In the genomic region with DNA sequence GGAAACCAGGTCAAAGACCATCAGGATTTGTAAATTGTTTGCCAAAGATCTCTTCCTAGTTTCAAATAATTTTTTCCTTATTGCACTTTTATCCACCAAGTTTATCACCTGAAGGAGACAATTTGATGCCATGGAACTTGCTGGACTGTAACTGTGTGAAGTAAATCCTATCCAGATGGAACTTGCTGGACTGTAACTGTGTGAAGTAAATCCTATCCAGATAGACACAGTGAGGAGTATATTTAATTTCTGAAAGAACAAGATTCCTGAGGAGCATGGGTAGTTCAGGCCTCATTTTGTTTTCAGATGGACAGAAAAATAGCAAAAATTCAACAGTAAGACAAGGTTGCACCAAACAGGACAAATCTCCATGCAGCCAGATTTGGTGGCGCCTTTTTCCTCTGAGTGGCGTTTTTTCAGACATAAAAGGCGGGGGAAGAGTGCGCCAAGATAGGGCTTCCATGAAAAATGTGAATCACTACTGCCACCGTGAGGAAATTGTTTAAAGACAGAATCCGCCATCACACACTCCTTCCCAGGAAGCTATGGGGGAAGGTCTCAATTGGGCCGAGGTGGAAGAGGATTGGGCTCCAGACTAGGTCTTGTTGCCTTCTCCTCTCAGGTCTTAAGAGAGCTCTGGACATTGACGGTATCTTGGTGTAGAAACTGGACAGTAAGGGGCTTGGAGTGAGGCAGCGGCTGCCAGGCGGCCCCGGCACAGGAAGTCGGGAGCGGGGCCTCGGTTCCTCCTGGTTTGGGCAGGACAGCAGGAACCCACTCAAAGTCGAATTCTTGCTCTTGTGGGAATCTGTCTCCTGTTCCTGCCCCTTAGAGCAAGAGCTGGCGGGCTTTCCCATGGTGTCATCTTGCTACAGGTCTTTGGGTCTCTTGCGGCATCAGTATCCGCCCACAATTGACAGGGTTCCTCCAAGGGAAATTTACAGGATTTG, we compare ENCODE assay signal across 1 cellular context.
A peak's percentile ranks its signal among the peaks of the same experiment; 100 is the strongest.
TF ChIP-seq lines count a peak whose summit lies in the region.

No MANE protein-coding gene starts in this region.

TF ChIP-seq in HEK293, 187 proteins besides CTCF, POLR2A, EP300 and RAD21 (continued from another document and continues in another):
- TF ChIP-seq ZNF18 (tag by site-specific recombination; IDR thresholded peaks at IDR 0.05) (0 out of 2 replicates have a peak, but pooled peaks have one; percentile 16), HOXA7 (CRISPR knock-in tag; IDR thresholded peaks at IDR 0.05; ENCODE audit: borderline replicate concordance) (no peak), SETDB1 (IDR thresholded peaks at IDR 0.05; ENCODE audit: insufficient read length, low read length) (no peak), ZNF791 (tag by site-specific recombination; IDR thresholded peaks at IDR 0.05) (no peak), ZFP41 (tag by site-specific recombination; IDR thresholded peaks at IDR 0.05; ENCODE audit: borderline replicate concordance) (no peak), PRDM6 (tag by site-specific recombination; IDR thresholded peaks at IDR 0.05) (peak; percentile 39; the same call in 1 of the 2 replicates), ZNF654 (tag by site-specific recombination; IDR thresholded peaks at IDR 0.05; ENCODE audit: low read depth) (peak; percentile 99), ZNF670 (tag by site-specific recombination; IDR thresholded peaks at IDR 0.05; ENCODE audit: low read depth) (no peak), ZSCAN5A (tag by site-specific recombination; IDR thresholded peaks at IDR 0.05) (no peak), YY1 (tag by site-specific recombination; IDR thresholded peaks at IDR 0.05) (peak; percentile 81), KLF9 (tag by site-specific recombination; IDR thresholded peaks at IDR 0.05; ENCODE audit: low read depth) (no peak), ZBTB17 (tag by site-specific recombination; IDR thresholded peaks at IDR 0.05) (no peak), ZNF600 (tag by site-specific recombination; IDR thresholded peaks at IDR 0.05) (no peak), ZNF747 (tag by site-specific recombination; IDR thresholded peaks at IDR 0.05) (no peak), ZNF394 (tag by site-specific recombination; IDR thresholded peaks at IDR 0.05; ENCODE audit: borderline replicate concordance) (no peak), SALL2 (tag by site-specific recombination; IDR thresholded peaks at IDR 0.05; ENCODE audit: borderline replicate concordance) (no peak), ZNF302 (tag by site-specific recombination; IDR thresholded peaks at IDR 0.05; ENCODE audit: low read depth) (no peak), ZNF155 (tag by site-specific recombination; IDR thresholded peaks at IDR 0.05) (no peak), ZNF544 (tag by site-specific recombination; IDR thresholded peaks at IDR 0.05) (no peak), ZBTB1 (tag by site-specific recombination; IDR thresholded peaks at IDR 0.05) (no peak), RBAK (tag by site-specific recombination; IDR thresholded peaks at IDR 0.05) (no peak), ZNF514 (tag by site-specific recombination; IDR thresholded peaks at IDR 0.05) (no peak), HIC1 (tag by site-specific recombination; IDR thresholded peaks at IDR 0.05) (no peak), PRDM10 (tag by site-specific recombination; IDR thresholded peaks at IDR 0.05) (0 out of 2 replicates have a peak, but pooled peaks have one; percentile 14), ZFHX2 (tag by site-specific recombination; conservative IDR thresholded peaks at IDR 0.05) (no peak), SP3 (tag by site-specific recombination; IDR thresholded peaks at IDR 0.05) (no peak), REPIN1 (tag by site-specific recombination; IDR thresholded peaks at IDR 0.05; ENCODE audit: low read depth) (no peak), ZNF623 (tag by site-specific recombination; IDR thresholded peaks at IDR 0.05) (no peak), KLF8 (tag by site-specific recombination; IDR thresholded peaks at IDR 0.05) (peak; percentile 31; the same call in 1 of the 2 replicates), ZBTB20 (tag by site-specific recombination; IDR thresholded peaks at IDR 0.05) (peak; percentile 21; the same call in 1 of the 2 replicates), PRDM2 (tag by site-specific recombination; IDR thresholded peaks at IDR 0.05; ENCODE audit: borderline replicate concordance) (no peak), ZNF211 (tag by site-specific recombination; IDR thresholded peaks at IDR 0.05; ENCODE audit: low read depth) (no peak), ZNF354C (tag by site-specific recombination; IDR thresholded peaks at IDR 0.05; ENCODE audit: borderline replicate concordance, low read depth) (no peak), YY2 (tag by site-specific recombination; IDR thresholded peaks at IDR 0.05) (no peak), ZNF48 (tag by site-specific recombination; IDR thresholded peaks at IDR 0.05) (no peak), KLF7 (tag by site-specific recombination; IDR thresholded peaks at IDR 0.05; ENCODE audit: borderline replicate concordance) (no peak)
- TF ChIP-seq, protein P1, sequence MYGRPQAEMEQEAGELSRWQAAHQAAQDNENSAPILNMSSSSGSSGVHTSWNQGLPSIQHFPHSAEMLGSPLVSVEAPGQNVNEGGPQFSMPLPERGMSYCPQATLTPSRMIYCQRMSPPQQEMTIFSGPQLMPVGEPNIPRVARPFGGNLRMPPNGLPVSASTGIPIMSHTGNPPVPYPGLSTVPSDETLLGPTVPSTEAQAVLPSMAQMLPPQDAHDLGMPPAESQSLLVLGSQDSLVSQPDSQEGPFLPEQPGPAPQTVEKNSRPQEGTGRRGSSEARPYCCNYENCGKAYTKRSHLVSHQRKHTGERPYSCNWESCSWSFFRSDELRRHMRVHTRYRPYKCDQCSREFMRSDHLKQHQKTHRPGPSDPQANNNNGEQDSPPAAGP (tag by site-specific recombination; IDR thresholded peaks at IDR 0.05): no peak
